In genomic region chr1:45521413-45522323, GRCh38 we compare ENCODE assay signal across 8 cellular contexts. TPM values are rescaled to one million over a fixed set of nuclear protein-coding genes. Genes with fewer than 3 reads are reported as not detected.
DNase-seq lines count a peak whose midpoint lies in the region; ATAC-seq and TF ChIP-seq lines count a peak whose summit lies in the region.

Gene PRDX1, minus strand, starts transcription at chr1:45521884. Its CDS starts 2,841 bp downstream, at chr1:45519043.

- H3K36me3 ChIP-seq in Panc1 (ENCODE audit: control insufficient read depth, insufficient read depth, low read length), result peaks cover 12% of the 10 kb centered on the region
- H3K36me3 ChIP-seq in esophagus muscularis mucosa, result peaks cover 13 to 25% (median 18%) of the 10 kb centered on the region in 4 donors

- H3K4me1 ChIP-seq in Panc1 (ENCODE audit: control insufficient read depth, insufficient read depth, low read length), result peaks cover 21% of the 10 kb centered on the region
- peaks cover 15 to 35% (median 35%) of the 10 kb centered on the region in 4 donors for H3K4me1 ChIP-seq in esophagus muscularis mucosa

- TF ChIP-seq EP300 in esophagus muscularis mucosa (IDR thresholded peaks at IDR 0.05), result no peak

- CTCF ChIA-PET in Panc1 (lab: Charles Lee), result interaction anchor here (0.5 to 1.6 kb wide), 2 partner anchors 20 to 47 kb away, joined by 3 to 11 read pairs; no protein-coding TSS in a partner anchor

- no peaks in the 10 kb centered on the region for H3K27me3 ChIP-seq in Panc1 (ENCODE audit: control insufficient read depth, insufficient read depth, low read length)
- no peaks in the 10 kb centered on the region for H3K27me3 ChIP-seq in esophagus muscularis mucosa

- in situ Hi-C loops in Panc1 (cut with HindIII; ENCODE audit: low pct_unique_long_range_greater_than_20kb, low sequenced_read_pairs), result no loop called here

- peak; percentile 95 for DNase-seq in DMS153 treated with DMSO at 0.1 percent for 48 hours (lab: John Stamatoyannopoulos, UW; ENCODE audit: unreplicated experiment)
- peak; percentile 95 for DNase-seq in Jurkat, Clone E6-1 (ENCODE audit: low read depth, low spot score)
- peak; percentile 84 for DNase-seq in Panc1 (ENCODE audit: low read depth, low spot score)
- DNase-seq in activated T-cell treated with anti-CD3 and anti-CD28 coated beads, Interleukin-2, amount 50 U/mL, for 48 hours, result peak; percentile 99 to 100
- peak; percentile 100 for DNase-seq in esophagus muscularis mucosa (ENCODE audit: extremely low spot score)
- DNase-seq in myocyte (ENCODE audit: low read depth), result peak; percentile 99
- DNase-seq in stimulated activated CD8-positive, alpha-beta memory T cell treated with anti-CD3 and anti-CD28 coated beads, Interleukin-7, amount 100 ng/mL, for 48 hours (ENCODE audit: extremely low read depth in 1 of 2, low read depth in 1 of 2), result peak; percentile 92 to 94

- H3K4me3 ChIP-seq in Jurkat, Clone E6-1 (ENCODE audit: low read length), result peak within 1 kb of the TSS; percentile 67
- H3K4me3 ChIP-seq in Panc1 (ENCODE audit: low read depth in 2 of 2, low read length in 2 of 2) (peak within 1 kb of the TSS; percentile 92 to 98), esophagus muscularis mucosa (peak within 1 kb of the TSS; percentile 77 to 96 (median 84))

- H3K9me3 ChIP-seq in Panc1 (ENCODE audit: control insufficient read depth, insufficient read depth, low read depth, low read length), result no peaks in the 10 kb centered on the region
- no peaks in the 10 kb centered on the region for H3K9me3 ChIP-seq in esophagus muscularis mucosa

- BruUV-seq in Panc1 (replicated peaks; lab: Mats Ljungman, UMichigan), result TSS peak; percentile 81

- WGBS in esophagus muscularis mucosa, result 2% methylated on average over 26 of the region's 72 CpGs

- H3K27ac ChIP-seq in Panc1 (ENCODE audit: low read length) (peak within 1 kb of the TSS; percentile 99), esophagus muscularis mucosa (replicated peaks in 1 of 4) (peak within 1 kb of the TSS; percentile 92 to 96 (median 94))

- TF ChIP-seq POLR2A in esophagus muscularis mucosa (IDR thresholded peaks at IDR 0.05; ENCODE audit: low read depth), result peak; percentile 99

- intact Hi-C loops in Panc1 (cut with micrococcal nuclease; ENCODE audit: unreplicated experiment) (loop anchor here (5.0 kb wide), 1 partner anchor 36 kb away; no protein-coding TSS in a partner anchor), esophagus muscularis mucosa (cut with DNase I) (no loop called here)

- POLR2A ChIA-PET in Panc1 (lab: Charles Lee), result interaction anchor here (0.6 to 1.6 kb wide), 10 partner anchors 18 to 1677 kb away, joined by 3 to 10 read pairs (median 4); partner anchors contain the start of genes AKR1A1, CCDC163 and MMACHC

- ATAC-seq in GM21619 (IDR thresholded peaks at IDR 0.05; ENCODE audit: unreplicated experiment) (peak; percentile 82), Panc1 (peak; percentile 93)

- no peak for TF ChIP-seq CTCF in Panc1 (IDR thresholded peaks at IDR 0.05)
- TF ChIP-seq CTCF in esophagus muscularis mucosa (IDR thresholded peaks at IDR 0.05), result peak in 2 of 3 experiments; percentile 25 to 30

RNA-seq across cellular contexts. Expression of gene PRDX1, which starts in this region (rescaled TPM):
- 1,051 TPM for polyA plus RNA-seq in Jurkat, Clone E6-1 (2012; ENCODE audit: insufficient read depth, insufficient read length)
- total RNA-seq in Panc1 (2021; ENCODE audit: unreplicated experiment) (719 TPM), esophagus muscularis mucosa (100 to 1,000 TPM; 244 to 349 (median 321) TPM), myocyte (771 and 808 TPM in 2 replicates)
- polyA plus RNA-seq in Panc1 (2012; ENCODE audit: insufficient read length), result 654 TPM
- 976 TPM for polyA plus RNA-seq in myocyte (2012)

Comparison
In these comparisons a context has a peak if more than half of its experiments do, and no peak if none do; other contexts are left out.
1. Peak in every context shown above with its lines: DNase-seq, ATAC-seq, H3K4me3 ChIP-seq and H3K27ac ChIP-seq.